Comparison of ENCODE assay signal across 19 cellular contexts in the genomic region with DNA sequence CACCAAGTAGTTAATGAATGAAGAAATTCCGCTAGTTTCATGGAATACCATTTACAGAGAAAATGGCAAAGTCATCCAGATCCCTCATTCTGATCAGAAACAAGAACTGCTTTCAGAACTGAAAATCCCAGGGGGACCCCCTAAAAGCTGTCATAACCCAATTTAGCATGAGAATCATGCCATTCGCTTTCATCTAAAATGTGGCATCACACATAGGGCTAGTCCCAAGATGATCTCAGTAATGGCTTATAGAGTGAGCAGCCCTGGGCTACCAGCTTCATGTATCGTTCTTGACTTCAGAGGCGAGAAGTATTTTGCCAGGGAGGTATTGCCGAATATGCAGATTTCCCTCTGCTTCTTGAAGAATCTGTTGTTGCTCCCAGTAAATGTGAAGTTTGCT.
"Had no signal": no experiment of that assay in that cellular context is flagged by ENCODE, and none has a peak within 500 bp of the region (broad histone marks: within the 10 kb centered on the region; RNA-seq: fewer than 3 reads in every experiment).

No MANE protein-coding gene starts in this region.

- H3K4me3 Mint-ChIP-seq: immature natural killer cell, memory B cell, mesothelial cell of epicardium, nephron had no signal

- H3K4me1 Mint-ChIP-seq: memory B cell, mesothelial cell of epicardium, nephron had no signal

- H3K9me3 Mint-ChIP-seq: memory B cell, mesothelial cell of epicardium, nephron had no signal

- FAIRE-seq: keratinocyte, pancreas, small intestine had no signal

- H3K27me3 Mint-ChIP-seq: memory B cell, progenitor cell of endocrine pancreas had no signal

- ATAC-seq: foreskin keratinocyte, left cardiac atrium, lower lobe of right lung, right cardiac atrium, upper lobe of right lung had no signal

- DNase-seq: erythroblast; foreskin keratinocyte; immature natural killer cell; left cardiac atrium; left ventricle myocardium inferior; lower lobe of right lung; occipital lobe; pancreas; right cardiac atrium; small intestine; stimulated activated CD4-positive, alpha-beta T cell treated with anti-CD3 and anti-CD28 coated beads, Interleukin-12 subunit alpha, Interleukin-12 subunit beta, amount 100 ng/mL, for 4 hours; stimulated activated naive CD4-positive, alpha-beta T cell treated with Interleukin-2 at 50 U/mL for 16 hours; testis; upper lobe of right lung had no signal

- H3K27ac Mint-ChIP-seq: memory B cell, mesothelial cell of epicardium, nephron, progenitor cell of endocrine pancreas had no signal
